ENCODE assay signal across 9 cellular contexts in the genomic region with DNA sequence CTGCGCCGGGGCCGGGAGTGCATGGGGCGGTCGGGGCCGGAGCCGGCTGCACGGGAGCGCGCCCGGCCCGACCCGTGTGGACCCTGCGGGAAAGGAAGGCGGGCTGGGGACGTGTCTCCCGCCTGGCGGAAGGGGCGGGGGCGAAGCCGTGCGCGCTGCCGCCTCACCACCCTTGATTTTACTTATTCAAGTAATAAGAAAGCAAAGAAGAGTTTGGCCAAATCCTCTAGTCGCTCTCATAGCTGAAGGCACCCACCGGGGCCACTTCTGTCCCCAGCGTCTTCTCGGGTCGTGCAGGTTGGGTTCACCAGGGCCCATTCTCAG. TPM values are rescaled to one million over a fixed set of nuclear protein-coding genes. Genes with fewer than 3 reads are reported as not detected.
A peak's percentile ranks its signal among the peaks of the same experiment; 100 is the strongest.
DNase-seq lines count a peak whose midpoint lies in the region; ATAC-seq, FAIRE-seq and TF ChIP-seq lines count a peak whose summit lies in the region.
"Had no signal": no experiment of that assay in that cellular context is flagged by ENCODE, and none has a peak within 500 bp of the region (broad histone marks: within the 10 kb centered on the region; RNA-seq: fewer than 3 reads in every experiment).

No MANE protein-coding gene starts in this region.

- FAIRE-seq in GM19239 (lab: Jason Lieb, UNC): peak; percentile 92

- no peaks in the 10 kb centered on the region for H3K9me3 Mint-ChIP-seq in CD14-positive monocyte
- H3K9me3 Mint-ChIP-seq in activated naive CD4-positive, alpha-beta T cell treated with anti-CD3 and anti-CD28 coated beads, Interleukin-2, amount 50 U/mL, for 24 hours: no peaks in the 10 kb centered on the region
- H3K9me3 Mint-ChIP-seq in glutamatergic neuron (ENCODE audit: unreplicated experiment): peaks cover 12% of the 10 kb centered on the region

- H2AFZ ChIP-seq in parathyroid adenoma: peak overlapping the region; percentile 92

- H3K36me3 ChIP-seq in parathyroid adenoma (ENCODE audit: control insufficient read depth, insufficient read depth, low read length): no peaks in the 10 kb centered on the region

- H3K79me2 ChIP-seq in parathyroid adenoma: peaks cover 4% of the 10 kb centered on the region

- H3K36me3 Mint-ChIP-seq in CD14-positive monocyte (peaks cover 25 to 30% of the 10 kb centered on the region in 2 donors), glutamatergic neuron (ENCODE audit: unreplicated experiment) (peaks cover 5% of the 10 kb centered on the region)
- peaks cover 20% of the 10 kb centered on the region for H3K36me3 Mint-ChIP-seq in activated naive CD4-positive, alpha-beta T cell treated with anti-CD3 and anti-CD28 coated beads, Interleukin-2, amount 50 U/mL, for 24 hours

- peak overlapping the region; percentile 92 for H3K27ac ChIP-seq in parathyroid adenoma

- peaks cover 11% of the 10 kb centered on the region for H3K4me1 ChIP-seq in parathyroid adenoma

- H3K9ac ChIP-seq in parathyroid adenoma: no peak overlapping the region

- DNase-seq in CD14-positive monocyte (ENCODE audit: low spot score) (peak; percentile 72), GM19239 (ENCODE audit: insufficient read length, low spot score) (peak; percentile 74), HT-29 (ENCODE audit: low spot score) (peak; percentile 72), RPMI8226 (peak; percentile 75), glutamatergic neuron (peak; percentile 78)

- H3K9me3 ChIP-seq in parathyroid adenoma (ENCODE audit: control insufficient read depth, low read length): no peaks in the 10 kb centered on the region

- H3K27me3 Mint-ChIP-seq in CD14-positive monocyte (ENCODE audit: low read depth in 3 of 3) (peaks cover 2 to 8% (median 3%) of the 10 kb centered on the region in 3 donors), glutamatergic neuron (ENCODE audit: unreplicated experiment) (peaks cover 7% of the 10 kb centered on the region)
- H3K27me3 Mint-ChIP-seq in activated naive CD4-positive, alpha-beta T cell treated with anti-CD3 and anti-CD28 coated beads, Interleukin-2, amount 50 U/mL, for 24 hours: no peaks in the 10 kb centered on the region

- peak overlapping the region; percentile 98 for H3K4me3 ChIP-seq in parathyroid adenoma (ENCODE audit: low read depth, low read length)

- intact Hi-C loops in CD14-positive monocyte (cut with micrococcal nuclease): loop anchor here (1.0 to 5.0 kb wide), 4 partner anchors 18 to 182 kb away; a partner anchor contains a TSS

- peak overlapping the region; percentile 97 to 99 for H3K4me3 Mint-ChIP-seq in CD14-positive monocyte
- H3K4me3 Mint-ChIP-seq in activated naive CD4-positive, alpha-beta T cell treated with anti-CD3 and anti-CD28 coated beads, Interleukin-2, amount 50 U/mL, for 24 hours: peak overlapping the region; percentile 100
- peak overlapping the region; percentile 79 for H3K4me3 Mint-ChIP-seq in glutamatergic neuron (ENCODE audit: unreplicated experiment)

- peaks cover 45% of the 10 kb centered on the region for H3K4me1 Mint-ChIP-seq in CD14-positive monocyte
- peaks cover 33% of the 10 kb centered on the region for H3K4me1 Mint-ChIP-seq in activated naive CD4-positive, alpha-beta T cell treated with anti-CD3 and anti-CD28 coated beads, Interleukin-2, amount 50 U/mL, for 24 hours
- peaks cover 31% of the 10 kb centered on the region for H3K4me1 Mint-ChIP-seq in glutamatergic neuron (ENCODE audit: low read depth, unreplicated experiment)

- H3K4me2 ChIP-seq in parathyroid adenoma (ENCODE audit: low read length): peak overlapping the region; percentile 79

- peak overlapping the region; percentile 89 to 99 (median 98) for H3K27ac Mint-ChIP-seq in CD14-positive monocyte
- peak overlapping the region; percentile 88 for H3K27ac Mint-ChIP-seq in activated naive CD4-positive, alpha-beta T cell treated with anti-CD3 and anti-CD28 coated beads, Interleukin-2, amount 50 U/mL, for 24 hours
- peak overlapping the region; percentile 38 for H3K27ac Mint-ChIP-seq in glutamatergic neuron (ENCODE audit: unreplicated experiment)

- no peaks in the 10 kb centered on the region for H3K27me3 ChIP-seq in parathyroid adenoma (ENCODE audit: control insufficient read depth, insufficient read depth, low read length)

- ATAC-seq in HG03565 (IDR thresholded peaks at IDR 0.05; ENCODE audit: unreplicated experiment): no peak

- no peak for TF ChIP-seq CTCF in CD14-positive monocyte (IDR thresholded peaks at IDR 0.05)
- no peak for TF ChIP-seq CTCF in glutamatergic neuron (IDR thresholded peaks at IDR 0.05; ENCODE audit: partially characterized antibody, unreplicated experiment)
- TF ChIP-seq CTCF in parathyroid adenoma (IDR thresholded peaks at IDR 0.05): no peak

RNA-seq across cellular contexts. Expression of a gene that starts 0.6 kb away (rescaled TPM):
- polyA plus RNA-seq in CD14-positive monocyte: 1,000 to 10,000 TPM; 1,582 to 1,613 TPM
- 2,317 and 2,656 TPM in 2 replicates for total RNA-seq in HT-29 (2014; rRNA removed; shearing (Covaris generic))
- total RNA-seq in glutamatergic neuron (ENCODE audit: unreplicated experiment): 356 TPM

RNA-seq across cellular contexts. Expression of a gene that starts 2.0 kb away (rescaled TPM):
- under 1 TPM; 0.36 to 0.60 TPM for polyA plus RNA-seq in CD14-positive monocyte
- 2.8 and 4.7 TPM in 2 replicates for total RNA-seq in HT-29 (2014; rRNA removed; shearing (Covaris generic))
- 62.1 TPM for total RNA-seq in glutamatergic neuron (ENCODE audit: unreplicated experiment)

RNA-seq across cellular contexts. Expression of a gene that starts 8.9 kb away (rescaled TPM):
- polyA plus RNA-seq in CD14-positive monocyte: 10 to 100 TPM; 17.2 to 20.6 TPM
- 51.1 and 62.9 TPM in 2 replicates for total RNA-seq in HT-29 (2014; rRNA removed; shearing (Covaris generic))
- 96.1 TPM for total RNA-seq in glutamatergic neuron (ENCODE audit: unreplicated experiment)

RNA-seq across cellular contexts. Expression of a gene that starts 9.1 kb away (rescaled TPM):
- polyA plus RNA-seq in CD14-positive monocyte: 100 to 1,000 TPM; 111 to 138 TPM
- total RNA-seq in HT-29 (2014; rRNA removed; shearing (Covaris generic)): 58.8 and 83.6 TPM in 2 replicates
- 72.2 TPM for total RNA-seq in glutamatergic neuron (ENCODE audit: unreplicated experiment)

RNA-seq across cellular contexts. Expression of a gene that starts 16.9 kb away (rescaled TPM):
- under 1 TPM; 0.24 to 0.29 TPM for polyA plus RNA-seq in CD14-positive monocyte
- not detected in 2 replicates for total RNA-seq in HT-29 (2014; rRNA removed; shearing (Covaris generic))
- 0.47 TPM for total RNA-seq in glutamatergic neuron (ENCODE audit: unreplicated experiment)
- total RNA-seq: activated CD8-positive, alpha-beta memory T cell treated with anti-CD3 and anti-CD28 coated beads for 36 hours had no signal

Comparison
In these comparisons a context has a peak if more than half of its experiments do, and no peak if none do; other contexts are left out.
1. H3K27ac Mint-ChIP-seq: peak in every context shown above with its lines; median percentile 98 in CD14-positive monocyte; 88 in activated naive CD4-positive, alpha-beta T cell treated with anti-CD3 and anti-CD28 coated beads, Interleukin-2, amount 50 U/mL, for 24 hours; 38 in glutamatergic neuron.
2. RNA of a gene that starts 2.0 kb away (total RNA-seq): 62.1 TPM in glutamatergic neuron (single experiment); 2.8 to 4.7 TPM in HT-29; every median in the first group is over 10 times any median in the second.
3. Peak in every context shown above with its lines, with median percentiles within 50 percentile points of each other: DNase-seq and H3K4me3 Mint-ChIP-seq.